ENCODE assay signal across 17 cellular contexts in the genomic region with DNA sequence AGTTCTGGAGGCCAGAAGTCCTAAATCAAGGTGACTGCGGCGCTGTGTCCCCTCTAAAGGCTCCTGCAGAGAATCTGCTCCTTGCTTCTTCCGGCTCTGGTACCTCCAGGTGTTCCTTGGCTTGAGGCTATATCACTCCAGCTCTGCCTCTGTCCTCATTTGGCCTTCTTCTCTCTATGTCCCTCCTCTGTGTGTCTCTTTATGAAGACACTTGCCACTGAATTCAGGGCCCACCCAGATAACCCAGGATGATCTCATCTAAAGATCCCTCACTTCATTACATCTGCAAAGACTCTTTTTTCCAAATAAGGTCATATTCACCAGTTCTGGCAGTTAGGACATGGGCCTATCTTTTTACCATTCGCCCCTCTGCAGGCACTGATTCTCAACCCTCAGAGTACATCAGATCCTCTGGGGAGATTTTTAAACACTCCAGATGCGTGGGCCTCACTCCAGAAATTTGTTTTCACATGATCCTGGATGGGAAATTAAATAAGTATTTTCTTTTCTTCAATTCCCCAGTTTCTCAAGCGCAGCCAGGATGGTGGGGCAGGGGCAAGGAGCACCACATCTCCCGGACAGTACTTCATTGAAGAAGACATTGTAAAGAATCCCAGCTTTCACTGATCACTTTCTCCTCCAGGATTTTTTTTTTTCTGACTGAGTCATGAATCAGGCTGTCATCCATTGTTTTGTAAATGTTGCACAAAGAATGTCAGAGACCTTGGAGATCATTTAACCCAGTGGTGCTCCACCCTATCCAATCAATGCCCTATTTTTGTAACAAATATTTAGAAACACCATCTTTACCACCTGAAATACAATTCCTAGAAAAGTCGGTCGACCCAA. TPM values are rescaled to one million over a fixed set of nuclear protein-coding genes. Genes with fewer than 3 reads are reported as not detected.
DNase-seq lines count a peak whose midpoint lies in the region; ATAC-seq and TF ChIP-seq lines count a peak whose summit lies in the region.
"Had no signal": no experiment of that assay in that cellular context is flagged by ENCODE, and none has a peak within 500 bp of the region (broad histone marks: within the 10 kb centered on the region; RNA-seq: fewer than 3 reads in every experiment).

No MANE protein-coding gene starts in this region.

- H3K27me3 ChIP-seq in testis (no peaks in the 10 kb centered on the region), tibial artery (no peaks in the 10 kb centered on the region)
- H3K27me3 ChIP-seq: left lung had no signal

- no peaks in the 10 kb centered on the region for H3K27me3 Mint-ChIP-seq in activated naive CD4-positive, alpha-beta T cell treated with anti-CD3 and anti-CD28 coated beads, Interleukin-2, amount 50 U/mL, for 24 hours
- H3K27me3 Mint-ChIP-seq: effector memory CD8-positive, alpha-beta T cell; T-cell had no signal

- WGBS in testis, 2 donors = 65 to 78% methylated on average over 9 of the region's 9 CpGs

- H3K36me3 ChIP-seq in testis (ENCODE audit: low read depth, missing control alignments) = no peaks in the 10 kb centered on the region
- H3K36me3 ChIP-seq in tibial artery = no peaks in the 10 kb centered on the region
- H3K36me3 ChIP-seq: left lung had no signal

- ATAC-seq in left ventricle myocardium superior (peak; percentile 73), HG02642 (IDR thresholded peaks at IDR 0.05; ENCODE audit: poor library complexity, unreplicated experiment) (no peak)
- ATAC-seq: activated T-cell treated with anti-CD3 and anti-CD28 coated beads, Interleukin-2, amount 50 U/mL, for 72 hours; effector memory CD8-positive, alpha-beta T cell; left lung; Panc1 had no signal

- TF ChIP-seq CTCF in cardiac fibroblast (IDR thresholded peaks at IDR 0.05; ENCODE audit: low read depth, low read length) = no peak
- TF ChIP-seq CTCF in testis (IDR thresholded peaks at IDR 0.05) = no peak
- TF ChIP-seq CTCF in tibial artery (IDR thresholded peaks at IDR 0.05) = no peak

- peaks cover 41% of the 10 kb centered on the region for H3K36me3 Mint-ChIP-seq in activated naive CD4-positive, alpha-beta T cell treated with anti-CD3 and anti-CD28 coated beads, Interleukin-2, amount 50 U/mL, for 24 hours

- H3K4me3 Mint-ChIP-seq in activated naive CD4-positive, alpha-beta T cell treated with anti-CD3 and anti-CD28 coated beads, Interleukin-2, amount 50 U/mL, for 24 hours = no peak overlapping the region
- H3K4me3 Mint-ChIP-seq: nephron progenitor cell had no signal

- H3K9me3 ChIP-seq in testis = no peaks in the 10 kb centered on the region
- H3K9me3 ChIP-seq in tibial artery = no peaks in the 10 kb centered on the region
- H3K9me3 ChIP-seq: left lung had no signal

- intact Hi-C loops in left ventricle myocardium superior (cut with micrococcal nuclease) (no loop called here), testis (cut with DNase I; ENCODE audit: low total_unique reads) (no loop called here), tibial artery (cut with DNase I; ENCODE audit: low total_unique reads) (no loop called here)

- H3K27ac Mint-ChIP-seq in activated naive CD4-positive, alpha-beta T cell treated with anti-CD3 and anti-CD28 coated beads, Interleukin-2, amount 50 U/mL, for 24 hours = peak overlapping the region; percentile 36
- H3K27ac Mint-ChIP-seq: nephron progenitor cell had no signal

- no peak overlapping the region for H3K4me3 ChIP-seq in cardiac fibroblast (replicated peaks in 1 of 2; ENCODE audit: low read depth in 2 of 2, low read length in 2 of 2)
- H3K4me3 ChIP-seq in testis = no peak overlapping the region
- H3K4me3 ChIP-seq in tibial artery = no peak overlapping the region
- H3K4me3 ChIP-seq: left lung had no signal

- peaks cover 5% of the 10 kb centered on the region for H3K4me1 ChIP-seq in testis
- H3K4me1 ChIP-seq in tibial artery = no peaks in the 10 kb centered on the region

- DNase-seq in activated naive CD4-positive, alpha-beta T cell treated with anti-CD3 and anti-CD28 coated beads, Interleukin-2, amount 50 U/mL, for 16 hours = no peak
- DNase-seq in cardiac fibroblast (ENCODE audit: low read depth in 2 of 2) = peak; percentile 23 to 59
- peak; percentile 40 for DNase-seq in left ventricle myocardium superior
- peak; percentile 42 for DNase-seq in testis
- no peak for DNase-seq in tibial artery
- no peak for DNase-seq in putamen (ENCODE audit: low spot score)
- DNase-seq: activated T-cell treated with anti-CD3 and anti-CD28 coated beads, Interleukin-2, amount 50 U/mL, for 72 hours; effector memory CD8-positive, alpha-beta T cell; hypothalamus; left lung; NCI-H1092; nephron progenitor cell; T-cell had no signal

- H3K4me1 Mint-ChIP-seq in activated naive CD4-positive, alpha-beta T cell treated with anti-CD3 and anti-CD28 coated beads, Interleukin-2, amount 50 U/mL, for 24 hours = peaks cover 33% of the 10 kb centered on the region

- peaks cover 5% of the 10 kb centered on the region for H3K9me3 Mint-ChIP-seq in activated naive CD4-positive, alpha-beta T cell treated with anti-CD3 and anti-CD28 coated beads, Interleukin-2, amount 50 U/mL, for 24 hours

- no peak for TF ChIP-seq POLR2A in testis (IDR thresholded peaks at IDR 0.05)

- no peak overlapping the region for H3K27ac ChIP-seq in testis
- H3K27ac ChIP-seq in tibial artery = no peak overlapping the region
- H3K27ac ChIP-seq: left lung had no signal

RNA-seq across cellular contexts. Expression of a gene that starts 27.4 kb away (rescaled TPM):
- total RNA-seq in left ventricle myocardium superior (2.5 TPM), testis (1 to 10 TPM; 4.0 to 5.0 TPM)
- 3.1 TPM for polyA plus RNA-seq in testis (ENCODE audit: insufficient read depth, low read depth, low replicate concordance)
- total RNA-seq: A172 had no signal

Comparison
In these comparisons a context has a peak if more than half of its experiments do, and no peak if none do; other contexts are left out.
1. DNase-seq: peak in cardiac fibroblast (2 of 2), left ventricle myocardium superior (single experiment) and testis (single experiment); none in activated naive CD4-positive, alpha-beta T cell treated with anti-CD3 and anti-CD28 coated beads, Interleukin-2, amount 50 U/mL, for 16 hours (single experiment), tibial artery (0 of 2) and putamen (single experiment).